ENCODE assay signal across 10 cellular contexts in genomic region chr1:30847358-30847972, GRCh38.
DNase-seq lines count a peak whose midpoint lies in the region; ATAC-seq and TF ChIP-seq lines count a peak whose summit lies in the region.
"Had no signal": no experiment of that assay in that cellular context is flagged by ENCODE, and none has a peak within 500 bp of the region (broad histone marks: within the 10 kb centered on the region; RNA-seq: fewer than 3 reads in every experiment).

No MANE protein-coding gene starts in this region.

- H3K4me1 Mint-ChIP-seq in osteocyte (ENCODE audit: unreplicated experiment), result peaks cover 14% of the 10 kb centered on the region

- H3K27me3 ChIP-seq in left lung, result peaks cover 0 to 50% of the 10 kb centered on the region in 2 donors
- H3K27me3 ChIP-seq in stomach smooth muscle (ENCODE audit: control insufficient read depth in 1 of 2, insufficient read depth in 2 of 2, low read length in 2 of 2), result no peaks in the 10 kb centered on the region

- H3K4me3 ChIP-seq in left lung (no peak overlapping the region), stomach smooth muscle (ENCODE audit: low read length in 2 of 2) (no peak overlapping the region)
- H3K4me3 ChIP-seq: skin epidermis had no signal

- H3K36me3 Mint-ChIP-seq in osteocyte (ENCODE audit: unreplicated experiment), result no peaks in the 10 kb centered on the region

- no peaks in the 10 kb centered on the region for H3K36me3 ChIP-seq in left lung
- H3K36me3 ChIP-seq in stomach smooth muscle (ENCODE audit: control insufficient read depth in 2 of 2, insufficient read depth in 2 of 2, low read length in 2 of 2), result no peaks in the 10 kb centered on the region

- H3K4me1 ChIP-seq in left lung (peaks cover 0 to 19% of the 10 kb centered on the region in 2 donors), stomach smooth muscle (ENCODE audit: control insufficient read depth, insufficient read depth, low read length) (peaks cover 4% of the 10 kb centered on the region)

- peak overlapping the region in 1 of 2 donors; percentile 21 for H3K9ac ChIP-seq in stomach smooth muscle (ENCODE audit: low read length in 2 of 2)

- peaks cover 30% of the 10 kb centered on the region for H3K27me3 Mint-ChIP-seq in osteocyte (ENCODE audit: unreplicated experiment)

- H3K9me3 ChIP-seq in left lung (no peaks in the 10 kb centered on the region), stomach smooth muscle (ENCODE audit: control insufficient read depth in 2 of 2, low read length in 2 of 2) (no peaks in the 10 kb centered on the region)

- no peak overlapping the region for H3K4me3 Mint-ChIP-seq in osteocyte (ENCODE audit: unreplicated experiment)

- intact Hi-C loops in left lung (cut with DNase I), result no loop called here

- H3K27ac ChIP-seq in cingulate gyrus (ENCODE audit: low read depth, low read length), result peak overlapping the region; percentile 89
- H3K27ac ChIP-seq in left lung, result peak overlapping the region; percentile 53 to 73
- H3K27ac ChIP-seq in stomach smooth muscle (ENCODE audit: low read length), result peak overlapping the region; percentile 53

- H3K27ac Mint-ChIP-seq in osteocyte (ENCODE audit: unreplicated experiment), result no peak overlapping the region

- ATAC-seq in left lung, result peak; percentile 63
- ATAC-seq in GM18867 (IDR thresholded peaks at IDR 0.05; ENCODE audit: unreplicated experiment), result no peak

- TF ChIP-seq CTCF in left lung (IDR thresholded peaks at IDR 0.05), result no peak
- no peak for TF ChIP-seq CTCF in osteocyte (IDR thresholded peaks at IDR 0.05)

- no peaks in the 10 kb centered on the region for H3K9me3 Mint-ChIP-seq in osteocyte (ENCODE audit: unreplicated experiment)

- DNase-seq in NCI-H1436 (lab: John Stamatoyannopoulos, UW) (peak; percentile 68), left lung (peak; percentile 77 to 84), OCI-M2 (lab: John Stamatoyannopoulos, UW; ENCODE audit: unreplicated experiment) (no peak), osteocyte (ENCODE audit: extremely low spot score, unreplicated experiment) (no peak)
- no peak for DNase-seq in activated CD4-positive, alpha-beta T cell treated with anti-CD3 and anti-CD28 coated beads for 1 hour
- DNase-seq: activated gamma-delta T cell had no signal

Comparison
In these comparisons a context has a peak if more than half of its experiments do, and no peak if none do; other contexts are left out.
1. DNase-seq: peak in NCI-H1436 (single experiment) and left lung (2 of 2); none in activated CD4-positive, alpha-beta T cell treated with anti-CD3 and anti-CD28 coated beads for 1 hour (single experiment), OCI-M2 (single experiment) and osteocyte (single experiment).
2. Peak in every context shown above with its lines, with median percentiles within 50 percentile points of each other: H3K27ac ChIP-seq.